1 cellular context compared by ENCODE assay signal in genomic region chr2:117128471-117128870, GRCh38.
TF ChIP-seq lines count a peak whose summit lies in the region.

No MANE protein-coding gene starts in this region.

TF ChIP-seq in SK-N-SH, 30 proteins besides CTCF, POLR2A, EP300 and RAD21:
- TF ChIP-seq NFIC (IDR thresholded peaks at IDR 0.05; ENCODE audit: borderline replicate concordance) = no peak
- no peak for TF ChIP-seq TEAD4 (IDR thresholded peaks at IDR 0.05; ENCODE audit: borderline replicate concordance, insufficient read depth)
- TF ChIP-seq FOXM1 (IDR thresholded peaks at IDR 0.05; ENCODE audit: low read depth) = no peak
- no peak for TF ChIP-seq EZH2phosphoT487 (IDR thresholded peaks at IDR 0.05; ENCODE audit: borderline replicate concordance, low read depth)
- TF ChIP-seq CHD2 (IDR thresholded peaks at IDR 0.05; ENCODE audit: low read length, partially characterized antibody) = no peak
- TF ChIP-seq SMC3 (IDR thresholded peaks at IDR 0.05; ENCODE audit: low read depth, low read length) = no peak
TF ChIP-seq in SK-N-SH: peak in this region for 0.
